9 cellular contexts compared by ENCODE assay signal in genomic region chr21:31343030-31343510, GRCh38. TPM values are rescaled to one million over a fixed set of nuclear protein-coding genes. Genes with fewer than 3 reads are reported as not detected.
DNase-seq lines count a peak whose midpoint lies in the region; ATAC-seq and TF ChIP-seq lines count a peak whose summit lies in the region.
"Had no signal": no experiment of that assay in that cellular context is flagged by ENCODE, and none has a peak within 500 bp of the region (broad histone marks: within the 10 kb centered on the region; RNA-seq: fewer than 3 reads in every experiment).

No MANE protein-coding gene starts in this region.

- H3K4me3 Mint-ChIP-seq in activated CD4-positive, alpha-beta T cell treated with anti-CD3 and anti-CD28 coated beads, Interleukin-2, amount 10 ng/mL, durations not matched to agents 7 days and 5 days, result peak overlapping the region; percentile 81
- H3K4me3 Mint-ChIP-seq in stimulated activated memory B cell treated with anti-CD40 and anti-IgM and Interleukin-4, amounts not matched to agents 10 μg/mL and 1 μg/mL and 100 μg/mL, for 72 hours, result peak overlapping the region; percentile 18

- peaks cover 10% of the 10 kb centered on the region for H3K4me1 ChIP-seq in adipocyte (ENCODE audit: control insufficient read depth, insufficient read depth, low read length)
- H3K4me1 ChIP-seq in iPS-18a (ENCODE audit: control insufficient read depth, low read depth, low read length), result peaks cover 26% of the 10 kb centered on the region
- peaks cover 6% of the 10 kb centered on the region for H3K4me1 ChIP-seq in testis

- no peak for TF ChIP-seq POLR2A in testis (IDR thresholded peaks at IDR 0.05)

- H3K9me3 ChIP-seq in adipocyte (ENCODE audit: control insufficient read depth, low read length) (no peaks in the 10 kb centered on the region), iPS-18a (ENCODE audit: control insufficient read depth, low read depth, low read length) (no peaks in the 10 kb centered on the region), testis (no peaks in the 10 kb centered on the region)

- WGBS in testis, 2 donors, result 38 to 47% methylated on average over 2 of the region's 2 CpGs

- intact Hi-C loops in testis (cut with DNase I; ENCODE audit: low total_unique reads), result no loop called here

- POLR2A ChIA-PET in activated CD4-positive, alpha-beta T cell treated with anti-CD3 and anti-CD28 coated beads, Interleukin-2, amount 10 ng/mL, durations not matched to agents 7 days and 5 days (lab: Charles Lee), result interaction anchor here (0.6 kb wide), 1 partner anchor 8 kb away, joined by 4 read pairs; no protein-coding TSS in a partner anchor

- no peaks in the 10 kb centered on the region for H3K36me3 ChIP-seq in adipocyte (ENCODE audit: control insufficient read depth, insufficient read depth, low read length, severe bottlenecking)
- H3K36me3 ChIP-seq in iPS-18a (ENCODE audit: control insufficient read depth, low read depth, low read length), result no peaks in the 10 kb centered on the region
- no peaks in the 10 kb centered on the region for H3K36me3 ChIP-seq in testis (ENCODE audit: low read depth, missing control alignments)

- peaks cover 17% of the 10 kb centered on the region for H3K36me3 Mint-ChIP-seq in activated CD4-positive, alpha-beta T cell treated with anti-CD3 and anti-CD28 coated beads, Interleukin-2, amount 10 ng/mL, durations not matched to agents 7 days and 5 days (ENCODE audit: low read depth)
- no peaks in the 10 kb centered on the region for H3K36me3 Mint-ChIP-seq in stimulated activated memory B cell treated with anti-CD40 and anti-IgM and Interleukin-4, amounts not matched to agents 10 μg/mL and 1 μg/mL and 100 μg/mL, for 72 hours

- H3K27ac ChIP-seq in iPS-18a (ENCODE audit: low read length), result no peak overlapping the region
- no peak overlapping the region for H3K27ac ChIP-seq in testis

- CTCF ChIA-PET in activated CD4-positive, alpha-beta T cell treated with anti-CD3 and anti-CD28 coated beads, Interleukin-2, amount 10 ng/mL, durations not matched to agents 7 days and 5 days (lab: Charles Lee), result interaction anchor here (0.8 to 1.9 kb wide), 2 partner anchors 9 to 10 kb away, joined by 3 to 6 read pairs; no protein-coding TSS in a partner anchor

- H3K4me1 Mint-ChIP-seq in activated CD4-positive, alpha-beta T cell treated with anti-CD3 and anti-CD28 coated beads, Interleukin-2, amount 10 ng/mL, durations not matched to agents 7 days and 5 days, result peaks cover 52% of the 10 kb centered on the region
- H3K4me1 Mint-ChIP-seq in stimulated activated memory B cell treated with anti-CD40 and anti-IgM and Interleukin-4, amounts not matched to agents 10 μg/mL and 1 μg/mL and 100 μg/mL, for 72 hours, result peaks cover 29% of the 10 kb centered on the region

- H3K9ac ChIP-seq in adipocyte (ENCODE audit: low read length), result peak overlapping the region; percentile 82
- H3K9ac ChIP-seq in iPS-18a (ENCODE audit: low read length), result peak overlapping the region; percentile 85

- H3K27ac Mint-ChIP-seq in activated CD4-positive, alpha-beta T cell treated with anti-CD3 and anti-CD28 coated beads, Interleukin-2, amount 10 ng/mL, durations not matched to agents 7 days and 5 days, result peak overlapping the region; percentile 38
- H3K27ac Mint-ChIP-seq in stimulated activated memory B cell treated with anti-CD40 and anti-IgM and Interleukin-4, amounts not matched to agents 10 μg/mL and 1 μg/mL and 100 μg/mL, for 72 hours, result no peak overlapping the region

- H3K4me3 ChIP-seq in adipocyte (ENCODE audit: low read length) (peak overlapping the region; percentile 88), iPS-18a (ENCODE audit: low read length) (peak overlapping the region; percentile 85), testis (peak overlapping the region in 1 of 2 donors; percentile 62)

- H3K27me3 ChIP-seq in adipocyte (replicated peaks; ENCODE audit: control insufficient read depth, insufficient read depth, low read length), result no peaks in the 10 kb centered on the region
- H3K27me3 ChIP-seq in iPS-18a (ENCODE audit: control insufficient read depth, insufficient read depth, low read length), result peaks cover 12% of the 10 kb centered on the region
- no peaks in the 10 kb centered on the region for H3K27me3 ChIP-seq in testis

- TF ChIP-seq CTCF in testis (IDR thresholded peaks at IDR 0.05), result no peak

- H3K27me3 Mint-ChIP-seq in activated CD4-positive, alpha-beta T cell treated with anti-CD3 and anti-CD28 coated beads, Interleukin-2, amount 10 ng/mL, durations not matched to agents 7 days and 5 days, result peaks cover 23% of the 10 kb centered on the region
- peaks cover 73% of the 10 kb centered on the region for H3K27me3 Mint-ChIP-seq in stimulated activated memory B cell treated with anti-CD40 and anti-IgM and Interleukin-4, amounts not matched to agents 10 μg/mL and 1 μg/mL and 100 μg/mL, for 72 hours

- DNase-seq in activated CD4-positive, alpha-beta T cell treated with anti-CD3 and anti-CD28 coated beads, Interleukin-2, amount 10 ng/mL, durations not matched to agents 7 days and 5 days, result no peak
- no peak for DNase-seq in activated CD4-positive, alpha-beta T cell treated with anti-CD3 and anti-CD28 coated beads, Interleukin-2, amount 50 U/mL, for 4 hours
- DNase-seq in adipocyte (ENCODE audit: low read depth), result no peak
- no peak for DNase-seq in testis
- DNase-seq: stimulated activated CD4-positive, alpha-beta T cell treated with anti-CD3 and anti-CD28 coated beads, Interleukin-4, amount 100 ng/mL, for 4 hours had no signal

- H3K9me3 Mint-ChIP-seq in activated CD4-positive, alpha-beta T cell treated with anti-CD3 and anti-CD28 coated beads, Interleukin-2, amount 10 ng/mL, durations not matched to agents 7 days and 5 days, result no peaks in the 10 kb centered on the region
- no peaks in the 10 kb centered on the region for H3K9me3 Mint-ChIP-seq in stimulated activated memory B cell treated with anti-CD40 and anti-IgM and Interleukin-4, amounts not matched to agents 10 μg/mL and 1 μg/mL and 100 μg/mL, for 72 hours

- no peak for ATAC-seq in stimulated activated memory B cell treated with anti-CD40 and anti-IgM and Interleukin-4, amounts not matched to agents 10 μg/mL and 1 μg/mL and 100 μg/mL, for 72 hours
- ATAC-seq in HG03432 (IDR thresholded peaks at IDR 0.05; ENCODE audit: unreplicated experiment) (no peak), HG03520 (IDR thresholded peaks at IDR 0.05; ENCODE audit: unreplicated experiment) (no peak)

RNA-seq across cellular contexts. Expression of gene TIAM1, which starts 1.0 kb away (rescaled TPM):
- 10 to 100 TPM; 55.7 to 59.1 TPM for total RNA-seq in activated CD4-positive, alpha-beta T cell treated with anti-CD3 and anti-CD28 coated beads, Interleukin-2, amount 10 ng/mL, durations not matched to agents 7 days and 5 days
- 10 to 100 TPM; 34.6 to 51.6 TPM for total RNA-seq in testis
- 21.3 TPM for polyA plus RNA-seq in testis (ENCODE audit: insufficient read depth, low read depth, low replicate concordance)
